27 cellular contexts compared by ENCODE assay signal in the genomic region with DNA sequence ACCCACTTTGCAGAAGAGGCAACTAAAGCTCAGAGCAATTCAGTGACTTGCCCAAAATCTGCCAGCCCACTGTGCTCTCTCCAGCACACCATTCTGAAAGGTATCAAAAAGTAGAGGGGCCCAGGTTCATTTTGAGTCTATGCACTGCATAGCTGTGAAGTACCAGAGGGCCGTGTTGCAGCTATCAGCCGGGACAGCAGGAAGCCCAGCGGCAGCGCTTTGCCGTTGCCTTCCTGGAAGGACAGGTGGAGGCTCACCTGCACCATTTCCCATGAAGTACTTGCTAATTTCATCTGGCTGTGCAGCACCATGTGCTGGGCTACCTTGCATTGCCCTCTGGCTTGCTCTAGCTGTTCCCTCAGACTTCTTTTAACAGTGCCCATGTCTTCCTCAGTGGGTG. TPM values are rescaled to one million over a fixed set of nuclear protein-coding genes. Genes with fewer than 3 reads are reported as not detected.
"Had no signal": no experiment of that assay in that cellular context is flagged by ENCODE, and none has a peak within 500 bp of the region (broad histone marks: within the 10 kb centered on the region; RNA-seq: fewer than 3 reads in every experiment).

No MANE protein-coding gene starts in this region.

- ATAC-seq: HepG2, Panc1, PC-3, SK-N-SH treated with all-trans-retinoic acid at 6 μM for 48 hours had no signal

- H3K4me3 ChIP-seq: MG63, SJCRH30 had no signal

- H3K27me3 ChIP-seq: MG63, SJCRH30 had no signal

- H3K9me3 ChIP-seq: MG63, SJCRH30 had no signal

- H3K36me3 ChIP-seq: MG63, SJCRH30 had no signal

- DNase-seq: IMR-90, Karpas-422, KG1, MG63, NCI-H1092, NCI-H1105 treated with DMSO at 0.1 percent for 48 hours, NCI-H1417 treated with DMSO at 0.1 percent for 48 hours, NCI-H146, NCI-H1694 treated with DMSO at 0.1 percent for 48 hours, NCI-H1930, NCI-H2081, NCI-H2107, NCI-H2171 treated with DMSO at 0.1 percent for 48 hours, NCI-H345, NCI-H446 treated with DMSO at 0.1 percent for 48 hours, NCI-H510A treated with DMSO at 0.1 percent for 48 hours, NCI-H526, NCI-H774, PC-3, SHP77 treated with DMSO at 0.1 percent for 48 hours, SJCRH30 had no signal

- H3K27ac ChIP-seq: RWPE1, SJCRH30 had no signal

RNA-seq across cellular contexts. Expression of a gene that starts 2.7 kb away (rescaled TPM):
- total RNA-seq: HepG2, HT1080, IMR-90, OCI-LY7, PC-3, SJCRH30 had no signal
